In genomic region chr3:100335137-100335833, GRCh38 we compare ENCODE assay signal across 8 cellular contexts. TPM values are rescaled to one million over a fixed set of nuclear protein-coding genes. Genes with fewer than 3 reads are reported as not detected.
DNase-seq lines count a peak whose midpoint lies in the region; TF ChIP-seq lines count a peak whose summit lies in the region.

No MANE protein-coding gene starts in this region.

- H3K9me3 ChIP-seq in MG63 (no peaks in the 10 kb centered on the region), neutrophil (no peaks in the 10 kb centered on the region)

- DNase-seq in NCI-H146 (lab: John Stamatoyannopoulos, UW) (peak; percentile 61), NCI-H146 treated with DMSO at 0.1 percent for 48 hours (lab: John Stamatoyannopoulos, UW; ENCODE audit: unreplicated experiment) (no peak), H7 (peak; percentile 53), MG63 (peak; percentile 24), foreskin fibroblast (peak in 1 of 2 donors; percentile 25), NCI-H446 (lab: John Stamatoyannopoulos, UW) (no peak)
- DNase-seq in activated CD8-positive, alpha-beta memory T cell treated with anti-CD3 and anti-CD28 coated beads for 24 hours: peak; percentile 62

- no peak for TF ChIP-seq CTCF in foreskin fibroblast (IDR thresholded peaks at IDR 0.05; ENCODE audit: low read depth, low read length)
- no peak for TF ChIP-seq CTCF in neutrophil (IDR thresholded peaks at IDR 0.05)

- H3K27me3 ChIP-seq in H7 (ENCODE audit: control insufficient read depth, insufficient read depth, low read length): no peaks in the 10 kb centered on the region
- no peaks in the 10 kb centered on the region for H3K27me3 ChIP-seq in MG63
- H3K27me3 ChIP-seq in neutrophil: no peaks in the 10 kb centered on the region

- no peaks in the 10 kb centered on the region for H3K36me3 ChIP-seq in H7 (replicated peaks; ENCODE audit: control insufficient read depth, insufficient read depth, low read length)
- H3K36me3 ChIP-seq in MG63: peaks cover 28% of the 10 kb centered on the region
- H3K36me3 ChIP-seq in neutrophil: no peaks in the 10 kb centered on the region

- peak overlapping the region; percentile 64 for H3K27ac ChIP-seq in neutrophil

- H3K4me1 ChIP-seq in neutrophil (ENCODE audit: control insufficient read depth in 1 of 2, insufficient read depth in 1 of 2, low read depth in 1 of 2, low read length in 1 of 2): peaks cover 23 to 28% of the 10 kb centered on the region in 2 experiments

- H3K4me3 ChIP-seq in H7 (ENCODE audit: insufficient read depth, low read depth, low read length) (peak overlapping the region; percentile 72), MG63 (peak overlapping the region; percentile 76), foreskin fibroblast (ENCODE audit: low read depth in 1 of 2, low read length in 2 of 2) (peak overlapping the region; percentile 67 to 82), neutrophil (ENCODE audit: low read depth in 1 of 2, low read length in 1 of 2) (peak overlapping the region; percentile 71 to 72)

RNA-seq across cellular contexts. Expression of gene NIT2, which starts 0.7 kb away (rescaled TPM):
- total RNA-seq in H7 (2014; rRNA removed; shearing (Covaris generic)): 36.8 and 37.8 TPM in 2 replicates
- 108 and 123 TPM in 2 replicates for total RNA-seq in MG63 (2014; rRNA removed; shearing (Covaris generic); ENCODE audit: low replicate concordance)

Comparison
In these comparisons a context has a peak if more than half of its experiments do, and no peak if none do; other contexts are left out.
1. DNase-seq: peak in NCI-H146 (single experiment), H7 (single experiment), MG63 (single experiment) and activated CD8-positive, alpha-beta memory T cell treated with anti-CD3 and anti-CD28 coated beads for 24 hours (single experiment); none in NCI-H146 treated with DMSO at 0.1 percent for 48 hours (single experiment) and NCI-H446 (0 of 2).
2. Peak in every context shown above with its lines, with median percentiles within 50 percentile points of each other: H3K4me3 ChIP-seq.